ENCODE assay signal across 14 cellular contexts in the genomic region with DNA sequence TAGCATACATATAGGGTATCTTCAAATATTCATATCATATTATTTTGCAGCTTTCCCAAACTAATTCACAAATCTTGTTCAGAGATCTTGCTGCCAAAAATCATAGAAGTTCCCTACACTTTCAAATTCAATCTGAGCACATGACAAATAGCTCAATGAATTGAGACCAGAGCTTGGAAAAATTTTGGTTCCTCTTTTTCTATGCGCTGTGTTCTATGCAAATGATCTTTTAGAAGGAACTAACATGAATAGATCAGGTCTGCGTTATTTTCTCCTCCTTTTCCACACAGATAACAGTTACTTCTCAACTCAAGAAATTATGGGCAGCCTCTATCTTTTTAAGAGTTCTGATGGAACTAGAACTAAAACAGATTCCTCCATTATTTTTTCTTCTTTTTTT.
DNase-seq lines count a peak whose midpoint lies in the region; ATAC-seq and TF ChIP-seq lines count a peak whose summit lies in the region.
"Had no signal": no experiment of that assay in that cellular context is flagged by ENCODE, and none has a peak within 500 bp of the region (broad histone marks: within the 10 kb centered on the region; RNA-seq: fewer than 3 reads in every experiment).

No MANE protein-coding gene starts in this region.

- intact Hi-C loops in body of pancreas (cut with DNase I) = no loop called here

- TF ChIP-seq CTCF in body of pancreas (IDR thresholded peaks at IDR 0.05) = no peak

- TF ChIP-seq POLR2A in body of pancreas (IDR thresholded peaks at IDR 0.05) = no peak

- ATAC-seq in GM18502 (IDR thresholded peaks at IDR 0.05; ENCODE audit: poor library complexity, unreplicated experiment) (peak; percentile 57), GM21526 (IDR thresholded peaks at IDR 0.05; ENCODE audit: low FRiP score, unreplicated experiment) (peak; percentile 66), HG03520 (IDR thresholded peaks at IDR 0.05; ENCODE audit: unreplicated experiment) (peak; percentile 61), body of pancreas (no peak)
- ATAC-seq: heart left ventricle had no signal

- no peaks in the 10 kb centered on the region for H3K27me3 ChIP-seq in body of pancreas
- H3K27me3 ChIP-seq: heart left ventricle, SJCRH30 had no signal

- no peaks in the 10 kb centered on the region for H3K9me3 ChIP-seq in body of pancreas
- H3K9me3 ChIP-seq: heart left ventricle, SJCRH30 had no signal

- 66 to 76% methylated on average over 2 of the region's 2 CpGs for WGBS in body of pancreas, 2 donors

- no peaks in the 10 kb centered on the region for H3K36me3 ChIP-seq in body of pancreas (replicated peaks in 1 of 2; ENCODE audit: insufficient read depth in 1 of 2, low read depth in 2 of 2)
- H3K36me3 ChIP-seq: SJCRH30 had no signal

- DNase-seq in SKM-1 treated with dmso at 0.1 percent for 144 hours (lab: John Stamatoyannopoulos, UW; ENCODE audit: unreplicated experiment) (peak; percentile 75), D341Med (ENCODE audit: low spot score) (no peak), hypothalamus (lab: John Stamatoyannopoulos, UW) (no peak), body of pancreas (no peak)
- no peak for DNase-seq in central memory CD4-positive, alpha-beta T cell
- DNase-seq: activated effector memory CD4-positive, alpha-beta T cell treated with Interleukin-2 at 50 U/mL for 16 hours; anterior cingulate cortex; heart left ventricle; NCI-H187; posterior cingulate gyrus; SJCRH30 had no signal

- no peak overlapping the region for H3K27ac ChIP-seq in body of pancreas
- H3K27ac ChIP-seq: heart left ventricle, SJCRH30 had no signal

- H3K4me1 ChIP-seq in body of pancreas = no peaks in the 10 kb centered on the region
- H3K4me1 ChIP-seq: SJCRH30 had no signal

- no peak overlapping the region for H3K4me3 ChIP-seq in body of pancreas
- H3K4me3 ChIP-seq: heart left ventricle, SJCRH30 had no signal
